9 cellular contexts compared by ENCODE assay signal in the genomic region with DNA sequence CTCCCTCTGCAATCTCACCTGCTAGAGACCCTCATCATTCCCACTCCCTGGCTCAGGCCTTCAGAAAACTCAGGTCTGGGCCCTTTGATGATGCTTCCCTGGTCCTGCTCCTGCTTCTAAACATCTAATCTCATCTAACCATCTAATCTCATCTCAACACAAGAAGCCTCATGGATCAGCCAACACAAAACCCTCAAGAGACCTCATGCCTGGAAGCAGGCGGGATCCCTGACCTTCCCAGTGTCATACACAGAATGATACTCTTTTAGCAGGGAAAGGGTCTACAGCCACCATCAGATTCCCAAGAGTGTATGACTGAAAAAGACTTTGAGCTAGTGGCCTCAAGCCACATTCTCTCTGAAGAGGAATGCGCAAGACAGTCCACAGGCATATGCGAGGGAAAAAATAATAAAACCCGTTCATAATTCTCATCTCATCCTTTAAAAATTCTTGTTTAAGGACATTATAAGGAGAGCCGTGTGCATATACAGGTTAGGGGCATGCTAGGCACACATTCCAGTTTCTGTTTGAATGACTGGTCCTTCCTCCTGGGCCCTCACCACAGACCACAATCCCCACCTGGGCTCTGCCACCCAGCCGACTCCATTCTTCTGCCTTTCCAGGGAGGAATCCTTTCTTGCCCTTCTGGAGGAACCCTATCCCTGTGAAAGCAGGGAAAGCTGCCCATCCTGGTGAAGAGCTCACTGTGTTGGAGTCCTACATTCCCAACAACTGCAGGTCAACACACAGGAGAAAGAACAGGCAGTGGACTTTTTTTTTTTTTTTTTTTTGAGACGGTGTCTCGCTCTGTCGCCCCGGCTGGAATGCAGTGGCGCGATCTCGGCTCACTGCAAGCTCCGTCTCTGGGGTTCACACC. TPM values are rescaled to one million over a fixed set of nuclear protein-coding genes. Genes with fewer than 3 reads are reported as not detected.
DNase-seq lines count a peak whose midpoint lies in the region; ATAC-seq and TF ChIP-seq lines count a peak whose summit lies in the region.
"Had no signal": no experiment of that assay in that cellular context is flagged by ENCODE, and none has a peak within 500 bp of the region (broad histone marks: within the 10 kb centered on the region; RNA-seq: fewer than 3 reads in every experiment).

No MANE protein-coding gene starts in this region.

- peak; percentile 51 for DNase-seq in DND-41
- peak; percentile 53 for DNase-seq in NB4 (ENCODE audit: low read depth)
- DNase-seq in NCI-H1048 (lab: John Stamatoyannopoulos, UW) = no peak

- H2AFZ ChIP-seq in DND-41 (ENCODE audit: low read depth, low read length) (no peak overlapping the region), neuron (ENCODE audit: low read depth, low read length) (no peak overlapping the region)

- H3K9ac ChIP-seq in DND-41 (ENCODE audit: low read depth, low read length) = peak overlapping the region; percentile 90; the same call in 1 of the 2 replicates

- H4K20me1 ChIP-seq in DND-41 (ENCODE audit: insufficient read depth, low read length) = peaks cover 64% of the 10 kb centered on the region

- TF ChIP-seq POLR2A in NB4 (IDR thresholded peaks at IDR 0.05; ENCODE audit: extremely low read depth, insufficient read length) = no peak

- WGBS in ectodermal cell, 2 experiments = 88 to 94% methylated on average over 13 to 14 of the region's 14 CpGs

- H3K27ac ChIP-seq in DND-41 (ENCODE audit: low read length) (peak overlapping the region; percentile 44), ectodermal cell (ENCODE audit: insufficient read depth, low read depth, low read length, poor library complexity, severe bottlenecking) (no peak overlapping the region)
- H3K27ac ChIP-seq: ovary had no signal

- peak overlapping the region; percentile 89 for H3K4me2 ChIP-seq in DND-41 (ENCODE audit: insufficient read depth, low read length)

- peak; percentile 31; the same call in 2 of the 3 replicates for ATAC-seq in DND-41 (ENCODE audit: insufficient read depth, low read depth)
- no peak for ATAC-seq in HG02588 (IDR thresholded peaks at IDR 0.05; ENCODE audit: unreplicated experiment)
- no peak for ATAC-seq in HG03460 (IDR thresholded peaks at IDR 0.05; ENCODE audit: unreplicated experiment)
- no peak for ATAC-seq in GM21528 (IDR thresholded peaks at IDR 0.05; ENCODE audit: low FRiP score, unreplicated experiment)

- H3K36me3 ChIP-seq in DND-41 (ENCODE audit: insufficient read depth, low read length) (peaks cover 59% of the 10 kb centered on the region), ectodermal cell (ENCODE audit: control insufficient read depth, insufficient read depth, low read length) (peaks cover 24% of the 10 kb centered on the region), neuron (ENCODE audit: insufficient read depth, low read length) (peaks cover 41% of the 10 kb centered on the region)
- H3K36me3 ChIP-seq: ovary had no signal

- H3K27me3 ChIP-seq in DND-41 (ENCODE audit: insufficient read depth, low read length, poor library complexity) = no peaks in the 10 kb centered on the region
- no peaks in the 10 kb centered on the region for H3K27me3 ChIP-seq in ectodermal cell (ENCODE audit: control insufficient read depth, insufficient read depth, low read length, poor library complexity, severe bottlenecking)
- no peaks in the 10 kb centered on the region for H3K27me3 ChIP-seq in neuron (ENCODE audit: insufficient read depth, low read length)
- H3K27me3 ChIP-seq: ovary had no signal

- H3K9me3 ChIP-seq in DND-41 (ENCODE audit: insufficient read depth, low read length, severe bottlenecking) = no peaks in the 10 kb centered on the region
- no peaks in the 10 kb centered on the region for H3K9me3 ChIP-seq in ectodermal cell (ENCODE audit: control insufficient read depth, low read length)
- H3K9me3 ChIP-seq in neuron (ENCODE audit: low read length) = no peaks in the 10 kb centered on the region
- H3K9me3 ChIP-seq: ovary had no signal

- H3K4me3 ChIP-seq in DND-41 (ENCODE audit: low read depth in 1 of 2, low read length in 2 of 2) (peak overlapping the region in 1 of 2 experiments; percentile 47; a peak in 2 of 4 replicates), NB4 (ENCODE audit: low read depth, low read length) (peak overlapping the region; percentile 74), ectodermal cell (ENCODE audit: insufficient read depth, low read depth, low read length) (peak overlapping the region; percentile 16), neuron (ENCODE audit: low read length) (peak overlapping the region; percentile 27)

- H3K4me1 ChIP-seq in DND-41 (ENCODE audit: insufficient read depth, low read length) (peaks cover 46% of the 10 kb centered on the region), ectodermal cell (ENCODE audit: control insufficient read depth, insufficient read depth, low read length) (peaks cover 12% of the 10 kb centered on the region), neuron (ENCODE audit: insufficient read depth, low read length) (peaks cover 38% of the 10 kb centered on the region)

- H3K79me2 ChIP-seq in DND-41 (ENCODE audit: insufficient read depth, low read length) = peaks cover 68% of the 10 kb centered on the region

- TF ChIP-seq CTCF in DND-41 (IDR thresholded peaks at IDR 0.05; ENCODE audit: borderline replicate concordance, extremely low read depth, low read length, poor library complexity, severe bottlenecking) = no peak
- no peak for TF ChIP-seq CTCF in NB4 (IDR thresholded peaks at IDR 0.05; ENCODE audit: low read depth, low read length)

RNA-seq across cellular contexts. Expression of a gene that starts 2.2 kb away (rescaled TPM):
- 18.3 TPM for polyA plus RNA-seq in ectodermal cell (2013, experiment 1 of 4)
- 20.6 TPM for polyA plus RNA-seq in ectodermal cell (2013, experiment 2 of 4)
- 16.1 TPM for polyA plus RNA-seq in ectodermal cell (2013, experiment 3 of 4)
- 18.6 TPM for polyA plus RNA-seq in ectodermal cell (2013, experiment 4 of 4)

RNA-seq across cellular contexts. Expression of a gene that starts 44.0 kb away (rescaled TPM):
- polyA plus RNA-seq in ectodermal cell (2013, experiment 1 of 4) = not detected
- not detected for polyA plus RNA-seq in ectodermal cell (2013, experiment 2 of 4)
- polyA plus RNA-seq in ectodermal cell (2013, experiment 3 of 4) = not detected
- not detected for polyA plus RNA-seq in ectodermal cell (2013, experiment 4 of 4)

RNA-seq across cellular contexts. Expression of a gene that starts 50.4 kb away (rescaled TPM):
- polyA plus RNA-seq in ectodermal cell (2013, experiment 1 of 4) = 0.44 TPM
- polyA plus RNA-seq in ectodermal cell (2013, experiment 2 of 4) = 0.89 TPM
- polyA plus RNA-seq in ectodermal cell (2013, experiment 3 of 4) = 0.80 TPM
- 0.69 TPM for polyA plus RNA-seq in ectodermal cell (2013, experiment 4 of 4)
